Comparison of ENCODE assay signal across 9 cellular contexts in genomic region chr20:49893242-49894072, GRCh38. TPM values are rescaled to one million over a fixed set of nuclear protein-coding genes. Genes with fewer than 3 reads are reported as not detected.
A peak's percentile ranks its signal among the peaks of the same experiment; 100 is the strongest.
DNase-seq lines count a peak whose midpoint lies in the region; ATAC-seq, FAIRE-seq and TF ChIP-seq lines count a peak whose summit lies in the region.
"Had no signal": no experiment of that assay in that cellular context is flagged by ENCODE, and none has a peak within 500 bp of the region (broad histone marks: within the 10 kb centered on the region; RNA-seq: fewer than 3 reads in every experiment).

No MANE protein-coding gene starts in this region.

- BruUV-seq in HepG2 (replicated peaks; lab: Mats Ljungman, UMichigan) = no TSS peak

- no peaks in the 10 kb centered on the region for H3K27me3 ChIP-seq in liver (ENCODE audit: control insufficient read depth in 4 of 4, insufficient read depth in 4 of 4, low read length in 3 of 4)
- H3K27me3 ChIP-seq in HepG2 (ENCODE audit: control insufficient read depth in 1 of 2, insufficient read depth in 2 of 2, low read length in 2 of 2) = no peaks in the 10 kb centered on the region
- no peaks in the 10 kb centered on the region for H3K27me3 ChIP-seq in thyroid gland

- intact Hi-C loops in HepG2 (cut with micrococcal nuclease; ENCODE audit: unreplicated experiment) (no loop called here), thyroid gland (cut with DNase I) (no loop called here), lower leg skin (cut with DNase I; ENCODE audit: low total_unique reads) (no loop called here)

- TF ChIP-seq EP300 in HepG2 (IDR thresholded peaks at IDR 0.05; ENCODE audit: low read depth in 2 of 2, low read length in 2 of 2) (no peak), HepG2 (CRISPR knock-in tag; IDR thresholded peaks at IDR 0.05; ENCODE audit: borderline replicate concordance) (no peak)

- peak overlapping the region; percentile 69 for H3K27ac Mint-ChIP-seq in activated CD8-positive, alpha-beta T cell treated with anti-CD3 and anti-CD28 coated beads, Interleukin-2, amount 10 ng/mL, durations not matched to agents 7 days and 5 days

- TF ChIP-seq CTCF in liver (IDR thresholded peaks at IDR 0.05; ENCODE audit: low read depth, low read length, missing input control) (no peak), HepG2 (CRISPR knock-in tag; IDR thresholded peaks at IDR 0.05) (no peak), thyroid gland (IDR thresholded peaks at IDR 0.05) (no peak), lower leg skin (IDR thresholded peaks at IDR 0.05) (no peak)

- no peak overlapping the region for H3K4me2 ChIP-seq in HepG2 (ENCODE audit: low read depth, low read length)

- H3K4me3 ChIP-seq in liver (ENCODE audit: low read depth in 1 of 3, low read length in 3 of 3) = no peak overlapping the region
- H3K4me3 ChIP-seq in HepG2 (replicated peaks in 1 of 3; ENCODE audit: insufficient read depth in 1 of 3, low read depth in 2 of 3, low read length in 3 of 3) = no peak overlapping the region
- no peak overlapping the region for H3K4me3 ChIP-seq in thyroid gland (replicated peaks in 1 of 3)
- no peak overlapping the region for H3K4me3 ChIP-seq in lower leg skin (ENCODE audit: low read depth, poor library complexity, severe bottlenecking)

- H3K9ac ChIP-seq in liver (ENCODE audit: low read depth in 1 of 2, low read length in 2 of 2) (peak overlapping the region in 1 of 2 donors; percentile 44), HepG2 (ENCODE audit: insufficient read depth, low read depth, low read length) (no peak overlapping the region)

- peaks cover 31% of the 10 kb centered on the region for H3K4me1 Mint-ChIP-seq in activated CD8-positive, alpha-beta T cell treated with anti-CD3 and anti-CD28 coated beads, Interleukin-2, amount 10 ng/mL, durations not matched to agents 7 days and 5 days (ENCODE audit: low read depth)

- POLR2A ChIA-PET in HepG2 (lab: Yijun Ruan, JAX) = interaction anchor here (1.2 kb wide), 1 partner anchor 23 kb away, joined by 4 read pairs; no protein-coding TSS in a partner anchor
- POLR2A ChIA-PET in activated CD8-positive, alpha-beta T cell treated with anti-CD3 and anti-CD28 coated beads, Interleukin-2, amount 10 ng/mL, durations not matched to agents 7 days and 5 days (lab: Charles Lee) = interaction anchor here (0.7 to 1.3 kb wide), 2 partner anchors 9 to 351 kb away, joined by 3 read pairs; no protein-coding TSS in a partner anchor

- H3K9me3 Mint-ChIP-seq in activated CD8-positive, alpha-beta T cell treated with anti-CD3 and anti-CD28 coated beads, Interleukin-2, amount 10 ng/mL, durations not matched to agents 7 days and 5 days (ENCODE audit: insufficient read depth) = no peaks in the 10 kb centered on the region

- peaks cover 3% of the 10 kb centered on the region for H3K36me3 Mint-ChIP-seq in activated CD8-positive, alpha-beta T cell treated with anti-CD3 and anti-CD28 coated beads, Interleukin-2, amount 10 ng/mL, durations not matched to agents 7 days and 5 days (ENCODE audit: low read depth)

- TF ChIP-seq RAD21 in liver (IDR thresholded peaks at IDR 0.05) (no peak), HepG2 (CRISPR knock-in tag; IDR thresholded peaks at IDR 0.05) (no peak)

- no peak for FAIRE-seq in HepG2 (lab: Jason Lieb, UNC)

- peaks cover 16 to 63% (median 46%) of the 10 kb centered on the region in 4 donors for H3K4me1 ChIP-seq in liver (ENCODE audit: control insufficient read depth in 4 of 4, insufficient read depth in 4 of 4, low read length in 3 of 4)
- peaks cover 25% of the 10 kb centered on the region for H3K4me1 ChIP-seq in HepG2 (ENCODE audit: insufficient read depth, low read length)
- H3K4me1 ChIP-seq in thyroid gland = peaks cover 30 to 38% of the 10 kb centered on the region in 2 donors

- H3K27me3 Mint-ChIP-seq in activated CD8-positive, alpha-beta T cell treated with anti-CD3 and anti-CD28 coated beads, Interleukin-2, amount 10 ng/mL, durations not matched to agents 7 days and 5 days (ENCODE audit: low read depth) = no peaks in the 10 kb centered on the region

- H4K20me1 ChIP-seq in HepG2 (ENCODE audit: insufficient read depth, low read length) = no peaks in the 10 kb centered on the region

- H3K79me2 ChIP-seq in HepG2 (ENCODE audit: insufficient read depth, low read length) = no peaks in the 10 kb centered on the region

- H3K9me3 ChIP-seq in liver (ENCODE audit: control insufficient read depth in 4 of 4, low read length in 3 of 4) (no peaks in the 10 kb centered on the region), HepG2 (ENCODE audit: low read length) (no peaks in the 10 kb centered on the region), thyroid gland (no peaks in the 10 kb centered on the region)

- no peak overlapping the region for H2AFZ ChIP-seq in HepG2 (ENCODE audit: low read length)

- in situ Hi-C loops in HepG2 (cut with HindIII; ENCODE audit: extremely low pct_ligation_motif_present, low pct_unique_long_range_greater_than_20kb) (loop anchor here (25.0 kb wide), 1 partner anchor 556 kb away; no protein-coding TSS in a partner anchor), G401 (cut with HindIII; ENCODE audit: low sequenced_read_pairs) (no loop called here)

- CTCF ChIA-PET in HepG2 (lab: Yijun Ruan, JAX; ENCODE audit: low intra/inter-chr PET ratio, low total read pairs) = no interaction called here
- CTCF ChIA-PET in activated CD8-positive, alpha-beta T cell treated with anti-CD3 and anti-CD28 coated beads, Interleukin-2, amount 10 ng/mL, durations not matched to agents 7 days and 5 days (lab: Charles Lee) = interaction anchor here (0.9 to 1.8 kb wide), 4 partner anchors 8 to 352 kb away, joined by 3 to 4 read pairs (median 4); partner anchors contain the start of gene RNF114

- no peak for ATAC-seq in HepG2
- peak; percentile 51 for ATAC-seq in activated CD8-positive, alpha-beta T cell treated with anti-CD3 and anti-CD28 coated beads, Interleukin-2, amount 10 ng/mL, durations not matched to agents 7 days and 5 days
- ATAC-seq in HG03039 (IDR thresholded peaks at IDR 0.05; ENCODE audit: unreplicated experiment) = no peak

- peak overlapping the region; percentile 12 for H3K4me3 Mint-ChIP-seq in activated CD8-positive, alpha-beta T cell treated with anti-CD3 and anti-CD28 coated beads, Interleukin-2, amount 10 ng/mL, durations not matched to agents 7 days and 5 days

- TF ChIP-seq POLR2A in HepG2 (IDR thresholded peaks at IDR 0.05; ENCODE audit: insufficient read depth in 1 of 2, low read depth in 2 of 2, low read length in 2 of 2) = no peak
- no peak for TF ChIP-seq POLR2A in thyroid gland (IDR thresholded peaks at IDR 0.05)
- TF ChIP-seq POLR2A in lower leg skin (IDR thresholded peaks at IDR 0.05) = no peak

- DNase-seq in HepG2 (ENCODE audit: low spot score) = no peak
- no peak for DNase-seq in activated CD8-positive, alpha-beta T cell treated with anti-CD3 and anti-CD28 coated beads, Interleukin-2, amount 10 ng/mL, durations not matched to agents 7 days and 5 days
- DNase-seq in medulla oblongata (ENCODE audit: extremely low spot score) = peak; percentile 29
- DNase-seq in thyroid gland = no peak
- no peak for DNase-seq in G401 (ENCODE audit: low spot score)
- DNase-seq in lower leg skin (ENCODE audit: low spot score in 2 of 2) = no peak
- DNase-seq: NCI-H510A had no signal

- 71% methylated on average over 12 of the region's 12 CpGs for WGBS in liver
- WGBS in HepG2 (ENCODE audit: low lambda C conversion rate) = 86% methylated on average over 12 of the region's 12 CpGs
- WGBS in thyroid gland, 2 donors = 74 to 81% methylated on average over 11 to 12 of the region's 12 CpGs
- 71 to 72% methylated on average over 12 of the region's 12 CpGs for WGBS in lower leg skin, 2 donors

- no peaks in the 10 kb centered on the region for H3K36me3 ChIP-seq in liver (ENCODE audit: control insufficient read depth in 4 of 4, insufficient read depth in 3 of 4, low read depth in 1 of 4, low read length in 3 of 4)
- no peaks in the 10 kb centered on the region for H3K36me3 ChIP-seq in HepG2 (replicated peaks in 1 of 2; ENCODE audit: control insufficient read depth in 1 of 2, insufficient read depth in 2 of 2, low read length in 2 of 2)
- no peaks in the 10 kb centered on the region for H3K36me3 ChIP-seq in thyroid gland

- H3K27ac ChIP-seq in liver (ENCODE audit: low read depth in 1 of 2, low read length in 2 of 2) (peak overlapping the region; percentile 48), HepG2 (ENCODE audit: extremely low read length, insufficient read depth, low read length) (no peak overlapping the region), thyroid gland (peak overlapping the region in 2 of 3 donors; percentile 37 to 67)

RNA-seq across cellular contexts. Expression of gene SPATA2, which starts 21.9 kb away (rescaled TPM):
- total RNA-seq in liver (1 to 10 TPM; 1.3 to 1.5 TPM), HepG2 (2016; rRNA removed; fragmentation: Illumina TruSeq; extraction: Trizol) (3.2 and 4.3 TPM in 2 replicates), thyroid gland (10 to 100 TPM in 3 of 4 donors, 1 to 10 TPM in 1; 5.0 to 14.2 (median 12.7) TPM), lower leg skin (1 to 10 TPM; 5.3 to 8.2 (median 6.2) TPM)
- polyA plus RNA-seq in liver (1 to 10 TPM; 1.2 to 3.4 TPM), HepG2 (2011; rRNA removed) (8.7 and 9.5 TPM in 2 replicates)
- total RNA-seq in HepG2 (2016; cell fraction: cytosol; rRNA removed; fragmentation: Illumina TruSeq; extraction: Trizol; ENCODE audit: low read depth) = 1.9 TPM in 2 replicates
- total RNA-seq in HepG2 (2016; cell fraction: insoluble cytoplasmic fraction; rRNA removed; fragmentation: Illumina TruSeq; extraction: Trizol) = 3.3 and 3.4 TPM in 2 replicates
- 5.6 and 6.9 TPM in 2 replicates for total RNA-seq in HepG2 (2016; cell fraction: membrane; rRNA removed; fragmentation: Illumina TruSeq; extraction: Trizol)
- 3.5 and 4.4 TPM in 2 replicates for total RNA-seq in HepG2 (2016; cell fraction: nucleus; rRNA removed; fragmentation: Illumina TruSeq; extraction: Trizol)
- polyA plus RNA-seq in HepG2 (2011; cell fraction: cytosol; rRNA removed) = 6.2 and 6.7 TPM in 2 replicates
- polyA plus RNA-seq in HepG2 (2011; cell fraction: nucleus; rRNA removed) = 9.5 and 9.7 TPM in 2 replicates
- polyA plus RNA-seq in HepG2 (2012) = 7.5 and 8.6 TPM in 2 replicates
- polyA plus RNA-seq in HepG2 (2016; cell fraction: cytosol; fragmentation: Illumina TruSeq; extraction: Trizol; ENCODE audit: low read depth) = 2.9 and 3.5 TPM in 2 replicates
- 8.7 and 11.5 TPM in 2 replicates for polyA plus RNA-seq in HepG2 (2016; cell fraction: insoluble cytoplasmic fraction; fragmentation: Illumina TruSeq; extraction: Trizol; ENCODE audit: low read depth)
- polyA plus RNA-seq in HepG2 (2016; cell fraction: membrane; fragmentation: Illumina TruSeq; extraction: Trizol; ENCODE audit: low read depth) = 9.3 and 9.7 TPM in 2 replicates
- polyA plus RNA-seq in HepG2 (2016; cell fraction: nucleus; fragmentation: Illumina TruSeq; extraction: Trizol; ENCODE audit: insufficient read depth, low read depth) = 11.3 and 13.5 TPM in 2 replicates
- polyA minus RNA-seq in HepG2 (2011; rRNA and poly(A)+ RNA removed; ENCODE audit: low replicate concordance) = 11.4 and 11.8 TPM in 2 replicates
- 6.0 and 6.9 TPM in 2 replicates for polyA minus RNA-seq in HepG2 (2011; cell fraction: cytosol; rRNA and poly(A)+ RNA removed)
- polyA minus RNA-seq in HepG2 (2011; cell fraction: nucleus; rRNA and poly(A)+ RNA removed) = 5.5 and 6.7 TPM in 2 replicates
- total RNA-seq in activated CD8-positive, alpha-beta T cell treated with anti-CD3 and anti-CD28 coated beads, Interleukin-2, amount 10 ng/mL, durations not matched to agents 7 days and 5 days = 1 to 10 TPM; 7.6 to 7.7 TPM
- total RNA-seq in G401 (2014; rRNA removed; shearing (Covaris generic)) = 0.80 and 1.6 TPM in 2 replicates

RNA-seq across cellular contexts. Expression of gene RNF114, which starts 42.7 kb away (rescaled TPM):
- total RNA-seq in liver (10 to 100 TPM; 30.9 to 87.9 TPM), HepG2 (2016; rRNA removed; fragmentation: Illumina TruSeq; extraction: Trizol) (119 and 137 TPM in 2 replicates), thyroid gland (100 to 1,000 TPM; 132 to 279 (median 179) TPM), lower leg skin (100 to 1,000 TPM in 2 of 4 donors, 10 to 100 TPM in 2; 48.7 to 166 (median 103) TPM)
- polyA plus RNA-seq in liver (10 to 100 TPM; 33.8 to 48.0 TPM), HepG2 (2011; rRNA removed) (120 and 126 TPM in 2 replicates)
- 20.7 and 21.9 TPM in 2 replicates for total RNA-seq in HepG2 (2016; cell fraction: cytosol; rRNA removed; fragmentation: Illumina TruSeq; extraction: Trizol; ENCODE audit: low read depth)
- 117 and 134 TPM in 2 replicates for total RNA-seq in HepG2 (2016; cell fraction: insoluble cytoplasmic fraction; rRNA removed; fragmentation: Illumina TruSeq; extraction: Trizol)
- total RNA-seq in HepG2 (2016; cell fraction: membrane; rRNA removed; fragmentation: Illumina TruSeq; extraction: Trizol) = 58.2 and 60.7 TPM in 2 replicates
- 54.0 and 64.8 TPM in 2 replicates for total RNA-seq in HepG2 (2016; cell fraction: nucleus; rRNA removed; fragmentation: Illumina TruSeq; extraction: Trizol)
- 177 and 201 TPM in 2 replicates for polyA plus RNA-seq in HepG2 (2011; cell fraction: cytosol; rRNA removed)
- 108 and 112 TPM in 2 replicates for polyA plus RNA-seq in HepG2 (2011; cell fraction: nucleus; rRNA removed)
- 108 and 111 TPM in 2 replicates for polyA plus RNA-seq in HepG2 (2012)
- polyA plus RNA-seq in HepG2 (2016; cell fraction: cytosol; fragmentation: Illumina TruSeq; extraction: Trizol; ENCODE audit: low read depth) = 27.1 and 29.4 TPM in 2 replicates
- 140 and 169 TPM in 2 replicates for polyA plus RNA-seq in HepG2 (2016; cell fraction: insoluble cytoplasmic fraction; fragmentation: Illumina TruSeq; extraction: Trizol; ENCODE audit: low read depth)
- 33.3 and 36.2 TPM in 2 replicates for polyA plus RNA-seq in HepG2 (2016; cell fraction: membrane; fragmentation: Illumina TruSeq; extraction: Trizol; ENCODE audit: low read depth)
- 104 and 116 TPM in 2 replicates for polyA plus RNA-seq in HepG2 (2016; cell fraction: nucleus; fragmentation: Illumina TruSeq; extraction: Trizol; ENCODE audit: insufficient read depth, low read depth)
- 71.3 and 124 TPM in 2 replicates for polyA minus RNA-seq in HepG2 (2011; rRNA and poly(A)+ RNA removed; ENCODE audit: low replicate concordance)
- polyA minus RNA-seq in HepG2 (2011; cell fraction: cytosol; rRNA and poly(A)+ RNA removed) = 93.0 and 100 TPM in 2 replicates
- 73.1 and 76.2 TPM in 2 replicates for polyA minus RNA-seq in HepG2 (2011; cell fraction: nucleus; rRNA and poly(A)+ RNA removed)
- total RNA-seq in activated CD8-positive, alpha-beta T cell treated with anti-CD3 and anti-CD28 coated beads, Interleukin-2, amount 10 ng/mL, durations not matched to agents 7 days and 5 days = 10 to 100 TPM; 50.1 to 54.8 TPM
- 75.1 and 79.8 TPM in 2 replicates for total RNA-seq in G401 (2014; rRNA removed; shearing (Covaris generic))
